31 cellular contexts compared by ENCODE assay signal in genomic region chr16:21667575-21667974, GRCh38. TPM values are rescaled to one million over a fixed set of nuclear protein-coding genes. Genes with fewer than 3 reads are reported as not detected.
"Had no signal": no experiment of that assay in that cellular context is flagged by ENCODE, and none has a peak within 500 bp of the region (broad histone marks: within the 10 kb centered on the region; RNA-seq: fewer than 3 reads in every experiment).

No MANE protein-coding gene starts in this region.

- H3K36me3 ChIP-seq: colonic mucosa, esophagus squamous epithelium, gastrocnemius medialis, heart right ventricle, left lung, lower lobe of right lung had no signal

- ATAC-seq: effector memory CD8-positive, alpha-beta T cell; esophagus mucosa; gastrocnemius medialis; heart right ventricle; left cardiac atrium; left lung; left ventricle myocardium superior; lower lobe of right lung; mucosa of descending colon had no signal

- DNase-seq: colonic mucosa; cortex of kidney; effector CD8-positive, alpha-beta T cell; effector memory CD8-positive, alpha-beta T cell; erythroblast; esophagus squamous epithelium; foreskin fibroblast; foreskin melanocyte; gastrocnemius medialis; glutamatergic neuron; heart right ventricle; hippocampal formation; left cardiac atrium; left lung; left ventricle myocardium superior; lower lobe of right lung; mesenchymal stem cell; mucosa of descending colon had no signal

- H3K9me3 ChIP-seq: colonic mucosa, esophagus squamous epithelium, gastrocnemius medialis, heart right ventricle, left lung, lower lobe of right lung, mucosa of descending colon had no signal

- H3K9me3 Mint-ChIP-seq: dendritic cell treated with granulocyte-macrophage colony-stimulating factor and Interleukin-4, amounts not matched to agents 40 ng/mL and 50 ng/mL, for 4 days; effector memory CD8-positive, alpha-beta T cell; endodermal cell; mesothelial cell of epicardium had no signal

- H3K36me3 Mint-ChIP-seq: mesothelial cell of epicardium had no signal

- H3K4me3 Mint-ChIP-seq: dendritic cell treated with granulocyte-macrophage colony-stimulating factor and Interleukin-4, amounts not matched to agents 40 ng/mL and 50 ng/mL, for 4 days; effector memory CD8-positive, alpha-beta T cell; endodermal cell; mesothelial cell of epicardium had no signal

- H3K4me1 ChIP-seq: colonic mucosa, lower lobe of right lung had no signal

- FAIRE-seq: endometrium, islet of Langerhans, keratinocyte had no signal

- H3K27ac ChIP-seq: colonic mucosa, epithelial cell of prostate, esophagus squamous epithelium, gastrocnemius medialis, heart right ventricle, left lung, lower lobe of right lung had no signal

- H3K4me3 ChIP-seq: colonic mucosa, esophagus squamous epithelium, gastrocnemius medialis, heart right ventricle, left lung, lower lobe of right lung, mucosa of descending colon had no signal

- H3K27ac Mint-ChIP-seq: dendritic cell treated with granulocyte-macrophage colony-stimulating factor and Interleukin-4, amounts not matched to agents 40 ng/mL and 50 ng/mL, for 4 days; effector memory CD8-positive, alpha-beta T cell; endodermal cell; mesothelial cell of epicardium had no signal

RNA-seq across cellular contexts. Expression of gene OTOA, which starts 3.8 kb away (rescaled TPM):
- total RNA-seq: colonic mucosa, dermis microvascular lymphatic vessel endothelial cell, left ventricle myocardium superior, lower leg skin had no signal
- polyA plus RNA-seq: keratinocyte had no signal

RNA-seq across cellular contexts. Expression of gene IGSF6, which starts 15.2 kb away (rescaled TPM):
- total RNA-seq: endodermal cell, glomerular endothelial cell, lung microvascular endothelial cell, mesothelial cell of epicardium, myocyte had no signal
- polyA plus RNA-seq: keratinocyte had no signal
